12 cellular contexts compared by ENCODE assay signal in the genomic region with DNA sequence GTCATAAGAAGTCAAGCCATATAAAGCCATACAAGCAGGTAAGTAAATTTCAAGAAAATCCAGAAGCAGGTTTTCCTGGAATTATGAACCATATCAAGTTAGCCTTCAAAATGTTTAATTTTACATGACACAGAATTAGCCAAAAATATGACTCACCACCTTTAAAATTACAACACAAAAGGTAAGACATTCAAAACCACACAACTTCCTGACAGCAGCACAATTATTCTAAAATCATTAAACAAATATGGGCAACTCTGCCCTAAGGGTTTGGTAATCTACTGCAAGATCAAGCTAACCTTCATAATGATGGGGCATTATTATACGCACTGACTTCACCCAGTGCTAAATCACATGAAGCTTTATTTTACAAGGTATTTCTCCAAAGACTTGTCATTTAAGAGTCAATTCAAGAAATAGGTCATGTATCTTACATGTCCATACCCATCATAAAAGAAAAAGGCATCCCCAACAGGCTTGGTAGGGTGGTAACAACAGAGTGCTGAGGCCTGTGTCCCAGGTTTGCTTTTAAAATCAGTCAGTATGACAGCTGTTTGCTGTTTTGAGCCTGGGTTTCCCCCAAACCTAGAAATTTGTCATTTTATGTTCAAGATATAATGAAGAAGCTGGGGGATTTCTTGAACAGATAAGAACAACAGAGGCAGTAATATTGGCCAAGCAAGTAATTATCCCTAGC. TPM values are rescaled to one million over a fixed set of nuclear protein-coding genes. Genes with fewer than 3 reads are reported as not detected.
A peak's percentile ranks its signal among the peaks of the same experiment; 100 is the strongest.
DNase-seq lines count a peak whose midpoint lies in the region; ATAC-seq lines count a peak whose summit lies in the region.
"Had no signal": no experiment of that assay in that cellular context is flagged by ENCODE, and none has a peak within 500 bp of the region (broad histone marks: within the 10 kb centered on the region; RNA-seq: fewer than 3 reads in every experiment).

No MANE protein-coding gene starts in this region.

- H3K27ac Mint-ChIP-seq in activated CD8-positive, alpha-beta memory T cell treated with anti-CD3 and anti-CD28 coated beads, Interleukin-2, amount 10 ng/mL, durations not matched to agents 7 days and 5 days: peak overlapping the region; percentile 65
- peak overlapping the region; percentile 52 for H3K27ac Mint-ChIP-seq in activated naive CD8-positive, alpha-beta T cell treated with anti-CD3 and anti-CD28 coated beads, Interleukin-2, amount 10 ng/mL, durations not matched to agents 7 days and 5 days
- H3K27ac Mint-ChIP-seq in stimulated activated memory B cell treated with anti-CD40 and anti-IgM and Interleukin-4, amounts not matched to agents 10 μg/mL and 1 μg/mL and 100 μg/mL, for 72 hours: peak overlapping the region; percentile 49

- POLR2A ChIA-PET in activated naive CD8-positive, alpha-beta T cell treated with anti-CD3 and anti-CD28 coated beads, Interleukin-2, amount 10 ng/mL, durations not matched to agents 7 days and 5 days (lab: Charles Lee): interaction anchor here (1.6 kb wide), 1 partner anchor 15 kb away, joined by 3 read pairs; the partner anchor contains the start of gene RCBTB1

- peaks cover 30% of the 10 kb centered on the region for H3K4me1 Mint-ChIP-seq in activated CD8-positive, alpha-beta memory T cell treated with anti-CD3 and anti-CD28 coated beads, Interleukin-2, amount 10 ng/mL, durations not matched to agents 7 days and 5 days
- H3K4me1 Mint-ChIP-seq in activated naive CD8-positive, alpha-beta T cell treated with anti-CD3 and anti-CD28 coated beads, Interleukin-2, amount 10 ng/mL, durations not matched to agents 7 days and 5 days: peaks cover 20% of the 10 kb centered on the region
- peaks cover 30% of the 10 kb centered on the region for H3K4me1 Mint-ChIP-seq in stimulated activated memory B cell treated with anti-CD40 and anti-IgM and Interleukin-4, amounts not matched to agents 10 μg/mL and 1 μg/mL and 100 μg/mL, for 72 hours

- peak; percentile 68 for ATAC-seq in activated CD8-positive, alpha-beta memory T cell treated with anti-CD3 and anti-CD28 coated beads, Interleukin-2, amount 10 ng/mL, durations not matched to agents 7 days and 5 days
- ATAC-seq in HG03457 (IDR thresholded peaks at IDR 0.05; ENCODE audit: unreplicated experiment): peak; percentile 51
- peak; percentile 39 for ATAC-seq in activated naive CD8-positive, alpha-beta T cell treated with anti-CD3 and anti-CD28 coated beads, Interleukin-2, amount 10 ng/mL, durations not matched to agents 7 days and 5 days (ENCODE audit: low read depth)
- ATAC-seq in stimulated activated memory B cell treated with anti-CD40 and anti-IgM and Interleukin-4, amounts not matched to agents 10 μg/mL and 1 μg/mL and 100 μg/mL, for 72 hours: peak; percentile 69
- ATAC-seq in HG02970 (IDR thresholded peaks at IDR 0.05; ENCODE audit: low FRiP score, unreplicated experiment): no peak
- ATAC-seq in HG02798 (IDR thresholded peaks at IDR 0.05; ENCODE audit: poor library complexity, unreplicated experiment): no peak

- CTCF ChIA-PET in activated CD8-positive, alpha-beta memory T cell treated with anti-CD3 and anti-CD28 coated beads, Interleukin-2, amount 10 ng/mL, durations not matched to agents 7 days and 5 days (lab: Charles Lee): interaction anchor here (0.6 to 1.4 kb wide), 6 partner anchors 10 to 1322 kb away, joined by 3 to 5 read pairs (median 3); partner anchors contain the start of gene RCBTB1

- H3K36me3 Mint-ChIP-seq in activated CD8-positive, alpha-beta memory T cell treated with anti-CD3 and anti-CD28 coated beads, Interleukin-2, amount 10 ng/mL, durations not matched to agents 7 days and 5 days: peaks cover 13% of the 10 kb centered on the region
- peaks cover 16% of the 10 kb centered on the region for H3K36me3 Mint-ChIP-seq in activated naive CD8-positive, alpha-beta T cell treated with anti-CD3 and anti-CD28 coated beads, Interleukin-2, amount 10 ng/mL, durations not matched to agents 7 days and 5 days
- H3K36me3 Mint-ChIP-seq in stimulated activated memory B cell treated with anti-CD40 and anti-IgM and Interleukin-4, amounts not matched to agents 10 μg/mL and 1 μg/mL and 100 μg/mL, for 72 hours: peaks cover 32% of the 10 kb centered on the region

- H3K4me3 Mint-ChIP-seq in activated CD8-positive, alpha-beta memory T cell treated with anti-CD3 and anti-CD28 coated beads, Interleukin-2, amount 10 ng/mL, durations not matched to agents 7 days and 5 days: no peak overlapping the region
- no peak overlapping the region for H3K4me3 Mint-ChIP-seq in activated naive CD8-positive, alpha-beta T cell treated with anti-CD3 and anti-CD28 coated beads, Interleukin-2, amount 10 ng/mL, durations not matched to agents 7 days and 5 days
- no peak overlapping the region for H3K4me3 Mint-ChIP-seq in stimulated activated memory B cell treated with anti-CD40 and anti-IgM and Interleukin-4, amounts not matched to agents 10 μg/mL and 1 μg/mL and 100 μg/mL, for 72 hours

- no peaks in the 10 kb centered on the region for H3K27me3 Mint-ChIP-seq in activated CD8-positive, alpha-beta memory T cell treated with anti-CD3 and anti-CD28 coated beads, Interleukin-2, amount 10 ng/mL, durations not matched to agents 7 days and 5 days
- H3K27me3 Mint-ChIP-seq in activated naive CD8-positive, alpha-beta T cell treated with anti-CD3 and anti-CD28 coated beads, Interleukin-2, amount 10 ng/mL, durations not matched to agents 7 days and 5 days: no peaks in the 10 kb centered on the region
- H3K27me3 Mint-ChIP-seq in stimulated activated memory B cell treated with anti-CD40 and anti-IgM and Interleukin-4, amounts not matched to agents 10 μg/mL and 1 μg/mL and 100 μg/mL, for 72 hours: no peaks in the 10 kb centered on the region

- no peaks in the 10 kb centered on the region for H3K9me3 Mint-ChIP-seq in activated CD8-positive, alpha-beta memory T cell treated with anti-CD3 and anti-CD28 coated beads, Interleukin-2, amount 10 ng/mL, durations not matched to agents 7 days and 5 days (ENCODE audit: low read depth)
- no peaks in the 10 kb centered on the region for H3K9me3 Mint-ChIP-seq in activated naive CD8-positive, alpha-beta T cell treated with anti-CD3 and anti-CD28 coated beads, Interleukin-2, amount 10 ng/mL, durations not matched to agents 7 days and 5 days
- H3K9me3 Mint-ChIP-seq in stimulated activated memory B cell treated with anti-CD40 and anti-IgM and Interleukin-4, amounts not matched to agents 10 μg/mL and 1 μg/mL and 100 μg/mL, for 72 hours: no peaks in the 10 kb centered on the region

- DNase-seq in activated CD8-positive, alpha-beta memory T cell treated with anti-CD3 and anti-CD28 coated beads, Interleukin-2, amount 10 ng/mL, durations not matched to agents 7 days and 5 days: no peak
- DNase-seq in activated CD8-positive, alpha-beta memory T cell treated with anti-CD3 and anti-CD28 coated beads for 24 hours: no peak
- no peak for DNase-seq in activated naive CD8-positive, alpha-beta T cell treated with anti-CD3 and anti-CD28 coated beads, Interleukin-2, amount 10 ng/mL, durations not matched to agents 7 days and 5 days
- no peak for DNase-seq in 8988T
- DNase-seq: MM.1S, NCI-H82, occipital lobe had no signal

RNA-seq across cellular contexts. Expression of gene RCBTB1, which starts 15.2 kb away (rescaled TPM):
- total RNA-seq in activated CD8-positive, alpha-beta memory T cell treated with anti-CD3 and anti-CD28 coated beads, Interleukin-2, amount 10 ng/mL, durations not matched to agents 7 days and 5 days: 10 to 100 TPM; 18.1 to 20.9 TPM
- total RNA-seq in activated naive CD8-positive, alpha-beta T cell treated with anti-CD3 and anti-CD28 coated beads, Interleukin-2, amount 10 ng/mL, durations not matched to agents 7 days and 5 days: 10 to 100 TPM; 18.9 to 20.6 TPM

RNA-seq across cellular contexts. Expression of gene ARL11, which starts 58.2 kb away (rescaled TPM):
- 1 to 10 TPM in 1 of 2 experiments, under 1 TPM in 1; 0.89 to 2.1 TPM for total RNA-seq in activated CD8-positive, alpha-beta memory T cell treated with anti-CD3 and anti-CD28 coated beads, Interleukin-2, amount 10 ng/mL, durations not matched to agents 7 days and 5 days
- 1 to 10 TPM; 3.5 to 4.3 TPM for total RNA-seq in activated naive CD8-positive, alpha-beta T cell treated with anti-CD3 and anti-CD28 coated beads, Interleukin-2, amount 10 ng/mL, durations not matched to agents 7 days and 5 days
- total RNA-seq: chondrocyte had no signal

Comparison
In these comparisons a context has a peak if more than half of its experiments do, and no peak if none do; other contexts are left out.
1. ATAC-seq: peak in activated CD8-positive, alpha-beta memory T cell treated with anti-CD3 and anti-CD28 coated beads, Interleukin-2, amount 10 ng/mL, durations not matched to agents 7 days and 5 days (single experiment), HG03457 (single experiment), activated naive CD8-positive, alpha-beta T cell treated with anti-CD3 and anti-CD28 coated beads, Interleukin-2, amount 10 ng/mL, durations not matched to agents 7 days and 5 days (single experiment) and stimulated activated memory B cell treated with anti-CD40 and anti-IgM and Interleukin-4, amounts not matched to agents 10 μg/mL and 1 μg/mL and 100 μg/mL, for 72 hours (single experiment); none in HG02970 (single experiment) and HG02798 (single experiment).
2. Peak in every context shown above with its lines, with median percentiles within 50 percentile points of each other: H3K27ac Mint-ChIP-seq.